16 cellular contexts compared by ENCODE assay signal in genomic region chr2:113075030-113075429, GRCh38. TPM values are rescaled to one million over a fixed set of nuclear protein-coding genes. Genes with fewer than 3 reads are reported as not detected.
"Had no signal": no experiment of that assay in that cellular context is flagged by ENCODE, and none has a peak within 500 bp of the region (broad histone marks: within the 10 kb centered on the region; RNA-seq: fewer than 3 reads in every experiment).

No MANE protein-coding gene starts in this region.

- H3K27ac Mint-ChIP-seq: naive B cell had no signal

- ATAC-seq: gastrocnemius medialis, heart left ventricle, pancreas, sciatic nerve had no signal

- H3K36me3 ChIP-seq: adrenal gland, cardiac muscle cell, gastrocnemius medialis, heart left ventricle, pancreas, thoracic aorta had no signal

- H3K9me3 ChIP-seq: adrenal gland, gastrocnemius medialis, heart left ventricle, pancreas, SK-N-SH, thoracic aorta had no signal

- H3K4me3 ChIP-seq: adrenal gland, cardiac muscle cell, gastrocnemius medialis, heart left ventricle, pancreas, thoracic aorta had no signal

- H3K4me1 ChIP-seq: adrenal gland, gastrocnemius medialis, pancreas had no signal

- FAIRE-seq: pancreas, urothelium cell line had no signal

- H3K4me1 Mint-ChIP-seq: naive B cell had no signal

- H3K4me3 Mint-ChIP-seq: naive B cell had no signal

- H3K36me3 Mint-ChIP-seq: naive B cell had no signal

- DNase-seq: activated naive CD4-positive, alpha-beta T cell; adrenal gland; gastrocnemius medialis; heart left ventricle; naive B cell; pancreas; SK-N-SH had no signal

- H3K27ac ChIP-seq: adrenal gland, cardiac muscle cell, epithelial cell of prostate, gastrocnemius medialis, heart left ventricle, pancreas, thoracic aorta had no signal

- H3K9me3 Mint-ChIP-seq: naive B cell had no signal

- H3K27me3 ChIP-seq: adrenal gland, gastrocnemius medialis, heart left ventricle, pancreas had no signal

RNA-seq across cellular contexts. Expression of gene IL1F10, which starts 7.3 kb away (rescaled TPM):
- total RNA-seq: adrenal gland; cardiac muscle cell; dermis microvascular lymphatic vessel endothelial cell; gastrocnemius medialis; heart left ventricle; lung microvascular endothelial cell; mononuclear cell; pancreas; sciatic nerve; T-helper 1 cell treated with Interleukin-12 subunit alpha and Interleukin-12 subunit beta and Interleukin-4 antibody, amounts not matched to agents 30 ng/mL and 1 ng/mL, for 36 hours; thoracic aorta had no signal
- polyA plus RNA-seq: adrenal gland, cardiac muscle cell, heart left ventricle, pancreas, SK-N-SH had no signal

RNA-seq across cellular contexts. Expression of gene IL36RN, which starts 16.0 kb away (rescaled TPM):
- total RNA-seq: adrenal gland; cardiac muscle cell; dermis microvascular lymphatic vessel endothelial cell; gastrocnemius medialis; heart left ventricle; lung microvascular endothelial cell; mononuclear cell; pancreas; sciatic nerve; T-helper 1 cell treated with Interleukin-12 subunit alpha and Interleukin-12 subunit beta and Interleukin-4 antibody, amounts not matched to agents 30 ng/mL and 1 ng/mL, for 36 hours; thoracic aorta had no signal
- polyA plus RNA-seq: adrenal gland, cardiac muscle cell, heart left ventricle, pancreas, SK-N-SH had no signal

RNA-seq across cellular contexts. Expression of gene IL36B, which starts 22.4 kb away (rescaled TPM):
- total RNA-seq: adrenal gland; cardiac muscle cell; dermis microvascular lymphatic vessel endothelial cell; gastrocnemius medialis; heart left ventricle; lung microvascular endothelial cell; mononuclear cell; pancreas; sciatic nerve; T-helper 1 cell treated with Interleukin-12 subunit alpha and Interleukin-12 subunit beta and Interleukin-4 antibody, amounts not matched to agents 30 ng/mL and 1 ng/mL, for 36 hours; thoracic aorta had no signal
- polyA plus RNA-seq: adrenal gland, cardiac muscle cell, heart left ventricle, pancreas, SK-N-SH had no signal

RNA-seq across cellular contexts. Expression of gene IL1RN, which starts 52.4 kb away (rescaled TPM):
- total RNA-seq: cardiac muscle cell, dermis microvascular lymphatic vessel endothelial cell, lung microvascular endothelial cell had no signal
- polyA plus RNA-seq: cardiac muscle cell, SK-N-SH had no signal
